1 cellular context compared by ENCODE assay signal in genomic region chr20:39974966-39975501, GRCh38.
TF ChIP-seq lines count a peak whose summit lies in the region.

No MANE protein-coding gene starts in this region.

TF ChIP-seq in GM23338, 12 proteins besides CTCF, POLR2A, EP300 and RAD21 (continued from another document):
- no peak for TF ChIP-seq ZNF462 (CRISPR knock-in tag; IDR thresholded peaks at IDR 0.05)
- TF ChIP-seq NANOG (IDR thresholded peaks at IDR 0.05; ENCODE audit: borderline replicate concordance): no peak
- no peak for TF ChIP-seq POLR2AphosphoS5 (IDR thresholded peaks at IDR 0.05; ENCODE audit: low read depth)
- no peak for TF ChIP-seq REST (IDR thresholded peaks at IDR 0.05; ENCODE audit: unreplicated experiment)
- no peak for TF ChIP-seq CREB1 (CRISPR knock-in tag; IDR thresholded peaks at IDR 0.05; ENCODE audit: low read depth)
- no peak for TF ChIP-seq STAT1 (IDR thresholded peaks at IDR 0.05; ENCODE audit: unreplicated experiment)
- no peak for TF ChIP-seq ZNF114 (CRISPR knock-in tag; IDR thresholded peaks at IDR 0.05)
- no peak for TF ChIP-seq JUNB (IDR thresholded peaks at IDR 0.05; ENCODE audit: unreplicated experiment)
- no peak for TF ChIP-seq ETS1 (IDR thresholded peaks at IDR 0.05)
- no peak for TF ChIP-seq EZH2phosphoT487 (IDR thresholded peaks at IDR 0.05; ENCODE audit: unreplicated experiment)
TF ChIP-seq in GM23338: peak in this region for 0.
